11 cellular contexts compared by ENCODE assay signal in genomic region chr5:132073231-132074013, GRCh38. TPM values are rescaled to one million over a fixed set of nuclear protein-coding genes. Genes with fewer than 3 reads are reported as not detected.
DNase-seq lines count a peak whose midpoint lies in the region; ATAC-seq, FAIRE-seq and TF ChIP-seq lines count a peak whose summit lies in the region.
"Had no signal": no experiment of that assay in that cellular context is flagged by ENCODE, and none has a peak within 500 bp of the region (broad histone marks: within the 10 kb centered on the region; RNA-seq: fewer than 3 reads in every experiment).

TSS of gene CSF2 (plus strand) at chr5:132073789. CDS start at chr5:132073824, 35 bp downstream.

- no peaks in the 10 kb centered on the region for H3K79me2 ChIP-seq in astrocyte (ENCODE audit: insufficient read depth, low read length)

- peaks cover 5% of the 10 kb centered on the region for H3K9me3 Mint-ChIP-seq in astrocyte (ENCODE audit: unreplicated experiment)
- H3K9me3 Mint-ChIP-seq in WTC11: no peaks in the 10 kb centered on the region

- ATAC-seq in WTC11 (no peak), sciatic nerve (no peak), GM18511 (IDR thresholded peaks at IDR 0.05; ENCODE audit: unreplicated experiment) (no peak)

- H3K27ac ChIP-seq in astrocyte (ENCODE audit: low read depth, low read length): no peak within 1 kb of the TSS

- H3K4me1 ChIP-seq in astrocyte (ENCODE audit: insufficient read depth, low read length): peaks cover 19% of the 10 kb centered on the region

- no peak within 1 kb of the TSS for H3K27ac Mint-ChIP-seq in astrocyte (ENCODE audit: unreplicated experiment)
- H3K27ac Mint-ChIP-seq in WTC11: no peak within 1 kb of the TSS

- DNase-seq in DMS53 (lab: John Stamatoyannopoulos, UW): peak; percentile 68
- peak; percentile 84 for DNase-seq in M059J (ENCODE audit: low read depth)
- peak; percentile 31 for DNase-seq in astrocyte (ENCODE audit: low read depth)
- DNase-seq in lung microvascular endothelial cell (ENCODE audit: low read depth in 2 of 2): peak; percentile 36 to 69
- DNase-seq in UCSD-AML1 (lab: John Stamatoyannopoulos, UW; ENCODE audit: unreplicated experiment): no peak
- DNase-seq in WTC11 (ENCODE audit: low spot score): no peak
- DNase-seq in sciatic nerve (ENCODE audit: low spot score): no peak
- DNase-seq: cortex of kidney had no signal

- peak within 1 kb of the TSS; percentile 47 for H3K4me2 ChIP-seq in astrocyte (ENCODE audit: low read length)

- no peaks in the 10 kb centered on the region for H3K4me1 Mint-ChIP-seq in astrocyte (ENCODE audit: low read depth, unreplicated experiment)
- H3K4me1 Mint-ChIP-seq in WTC11: no peaks in the 10 kb centered on the region

- H3K27me3 ChIP-seq in astrocyte (ENCODE audit: insufficient read depth, low read length): no peaks in the 10 kb centered on the region

- CTCF ChIA-PET in WTC11 (lab: Charles Lee): interaction anchor here (1.0 to 2.7 kb wide), 3 partner anchors 8 to 117 kb away, joined by 3 to 9 read pairs (median 3); no protein-coding TSS in a partner anchor

- H3K4me3 ChIP-seq in astrocyte (ENCODE audit: insufficient read depth, low read depth, low read length): no peak within 1 kb of the TSS

- H3K9ac ChIP-seq in astrocyte (ENCODE audit: low read length): no peak within 1 kb of the TSS

- no peaks in the 10 kb centered on the region for H3K36me3 ChIP-seq in astrocyte (ENCODE audit: insufficient read depth, low read length)

- POLR2A ChIA-PET in WTC11 (lab: Charles Lee): no interaction called here

- H3K27me3 Mint-ChIP-seq in astrocyte (ENCODE audit: low read depth, unreplicated experiment): peaks cover 30% of the 10 kb centered on the region
- H3K27me3 Mint-ChIP-seq in WTC11 (ENCODE audit: low read depth): no peaks in the 10 kb centered on the region

- intact Hi-C loops in sciatic nerve (cut with DNase I): no loop called here

- H3K4me3 Mint-ChIP-seq in astrocyte (ENCODE audit: unreplicated experiment) (no peak within 1 kb of the TSS), WTC11 (no peak within 1 kb of the TSS)

- no peak for TF ChIP-seq CTCF in astrocyte (IDR thresholded peaks at IDR 0.05; ENCODE audit: insufficient read depth, low read depth, low read length)
- no peak for TF ChIP-seq CTCF in WTC11 (IDR thresholded peaks at IDR 0.05)

- H3K9me3 ChIP-seq in astrocyte (ENCODE audit: insufficient read depth, low read depth, low read length): no peaks in the 10 kb centered on the region

- no peak within 1 kb of the TSS for H2AFZ ChIP-seq in astrocyte (ENCODE audit: low read depth, low read length)

- FAIRE-seq in astrocyte (lab: Jason Lieb, UNC): no peak

- no peaks in the 10 kb centered on the region for H4K20me1 ChIP-seq in astrocyte (ENCODE audit: insufficient read depth, low read length)

- H3K36me3 Mint-ChIP-seq in astrocyte (ENCODE audit: low read depth, unreplicated experiment): no peaks in the 10 kb centered on the region
- H3K36me3 Mint-ChIP-seq in WTC11: no peaks in the 10 kb centered on the region

TF ChIP-seq in WTC11, 78 proteins besides CTCF, POLR2A, EP300 and RAD21:
- TF ChIP-seq NR1H2 (CRISPR knock-in tag; IDR thresholded peaks at IDR 0.05) (no peak), E2F4 (CRISPR knock-in tag; IDR thresholded peaks at IDR 0.05; ENCODE audit: borderline replicate concordance, low read depth) (no peak), NFATC4 (CRISPR knock-in tag; IDR thresholded peaks at IDR 0.05) (no peak), ZNF416 (CRISPR knock-in tag; IDR thresholded peaks at IDR 0.05) (no peak), ZNF396 (CRISPR knock-in tag; IDR thresholded peaks at IDR 0.05; ENCODE audit: borderline replicate concordance) (no peak), NFYB (CRISPR knock-in tag; conservative IDR thresholded peaks at IDR 0.05; ENCODE audit: low read depth) (no peak), E2F5 (CRISPR knock-in tag; IDR thresholded peaks at IDR 0.05) (no peak), MLX (CRISPR knock-in tag; IDR thresholded peaks at IDR 0.05) (no peak), ZNF281 (CRISPR knock-in tag; IDR thresholded peaks at IDR 0.05) (no peak), CREB1 (CRISPR knock-in tag; IDR thresholded peaks at IDR 0.05) (no peak), RORB (CRISPR knock-in tag; IDR thresholded peaks at IDR 0.05) (no peak), TP53 (CRISPR knock-in tag; IDR thresholded peaks at IDR 0.05) (no peak), FOXP4 (CRISPR knock-in tag; IDR thresholded peaks at IDR 0.05) (no peak), PREB (CRISPR knock-in tag; IDR thresholded peaks at IDR 0.05; ENCODE audit: borderline replicate concordance) (no peak), ATF3 (CRISPR knock-in tag; conservative IDR thresholded peaks at IDR 0.05) (no peak), EMX1 (CRISPR knock-in tag; IDR thresholded peaks at IDR 0.05) (no peak), ZNF317 (CRISPR knock-in tag; IDR thresholded peaks at IDR 0.05; ENCODE audit: borderline replicate concordance, low read depth) (no peak)

RNA-seq across cellular contexts. Expression of gene CSF2, which starts in this region (rescaled TPM):
- total RNA-seq in M059J (2014; rRNA removed; shearing (Covaris generic)): 6.3 and 16.8 TPM in 2 replicates
- not detected in 2 replicates for total RNA-seq in astrocyte
- 0.20 and 0.22 TPM in 2 replicates for total RNA-seq in lung microvascular endothelial cell
- 0.25 TPM in 1 of 3 replicates, not detected in the others for total RNA-seq in WTC11 (2021)
- not detected for total RNA-seq in sciatic nerve
- total RNA-seq: LHCN-M2, omental fat pad had no signal

Comparison
In these comparisons a context has a peak if more than half of its experiments do, and no peak if none do; other contexts are left out.
1. Peak in DNase-seq and H3K4me2 ChIP-seq in astrocyte; RNA of the gene not detected or under 1 TPM.
2. Peak in DNase-seq in lung microvascular endothelial cell; RNA of the gene not detected or under 1 TPM.
3. DNase-seq: peak in DMS53 (single experiment) and M059J (single experiment); none in UCSD-AML1 (single experiment), WTC11 (single experiment) and sciatic nerve (single experiment).